22 cellular contexts compared by ENCODE assay signal in genomic region chr9:535356-535755, GRCh38. TPM values are rescaled to one million over a fixed set of nuclear protein-coding genes. Genes with fewer than 3 reads are reported as not detected.
DNase-seq lines count a peak whose midpoint lies in the region; TF ChIP-seq lines count a peak whose summit lies in the region.
"Had no signal": no experiment of that assay in that cellular context is flagged by ENCODE, and none has a peak within 500 bp of the region (broad histone marks: within the 10 kb centered on the region; RNA-seq: fewer than 3 reads in every experiment).

No MANE protein-coding gene starts in this region.

- H3K9me3 Mint-ChIP-seq in progenitor cell of endocrine pancreas (ENCODE audit: low read depth) (peaks cover 2% of the 10 kb centered on the region), Caco-2 (ENCODE audit: unreplicated experiment) (no peaks in the 10 kb centered on the region)
- H3K9me3 Mint-ChIP-seq: HFFc6; natural killer cell treated with Interleukin-12 subunit alpha and Interleukin-12 subunit beta and Interleukin-15 and Interleukin-18, amount 100 ng/mL, for 72 hours had no signal

- H3K4me3 Mint-ChIP-seq in progenitor cell of endocrine pancreas (ENCODE audit: low read depth) (no peak overlapping the region), Caco-2 (ENCODE audit: unreplicated experiment) (no peak overlapping the region)
- H3K4me3 Mint-ChIP-seq: activated naive CD8-positive, alpha-beta T cell; HFFc6; natural killer cell treated with Interleukin-12 subunit alpha and Interleukin-12 subunit beta and Interleukin-15 and Interleukin-18, amount 100 ng/mL, for 72 hours had no signal

- peak; percentile 27 for DNase-seq in H7
- no peak for DNase-seq in coronary artery (ENCODE audit: low spot score)
- DNase-seq in progenitor cell of endocrine pancreas (ENCODE audit: low spot score, unreplicated experiment), result no peak
- no peak for DNase-seq in Ammon's horn (ENCODE audit: low spot score)
- no peak for DNase-seq in COR-L47 (lab: John Stamatoyannopoulos, UW)
- no peak for DNase-seq in Caco-2
- DNase-seq: activated CD4-positive, alpha-beta T cell treated with anti-CD3 and anti-CD28 coated beads, Interleukin-2, amount 50 U/mL, for 1 hour; CD4-positive, alpha-beta memory T cell; effector CD4-positive, alpha-beta T cell; HFFc6; left lung; NCI-H2081 treated with DMSO at 0.1 percent for 48 hours; NCI-H510A; RPMI8226; stimulated activated naive CD4-positive, alpha-beta T cell treated with Interleukin-2 at 50 U/mL for 16 hours had no signal

- H3K36me3 ChIP-seq in H7 (replicated peaks; ENCODE audit: control insufficient read depth, insufficient read depth, low read length), result no peaks in the 10 kb centered on the region
- peaks cover 20% of the 10 kb centered on the region for H3K36me3 ChIP-seq in OCI-LY1 (ENCODE audit: insufficient read depth, low read length)
- H3K36me3 ChIP-seq in Caco-2 (ENCODE audit: control insufficient read depth, insufficient read depth, low read length), result no peaks in the 10 kb centered on the region
- H3K36me3 ChIP-seq: left lung, tibial artery had no signal

- H3F3A ChIP-seq in OCI-LY1 (ENCODE audit: insufficient read depth, low read length), result no peaks in the 10 kb centered on the region

- H3K36me3 Mint-ChIP-seq in progenitor cell of endocrine pancreas (ENCODE audit: insufficient read depth) (peaks cover 13% of the 10 kb centered on the region), Caco-2 (ENCODE audit: insufficient read depth, unreplicated experiment) (peaks cover 44% of the 10 kb centered on the region)

- POLR2A ChIA-PET in Caco-2 (lab: Charles Lee), result no interaction called here

- peaks cover 22% of the 10 kb centered on the region for H3K79me2 ChIP-seq in OCI-LY1 (ENCODE audit: insufficient read depth, low read length)

- no peaks in the 10 kb centered on the region for H4K20me1 ChIP-seq in OCI-LY1 (ENCODE audit: insufficient read depth, low read length)

- H3K4me1 Mint-ChIP-seq in progenitor cell of endocrine pancreas (ENCODE audit: low read depth), result peaks cover 60% of the 10 kb centered on the region
- H3K4me1 Mint-ChIP-seq in Caco-2 (ENCODE audit: low read depth, unreplicated experiment), result peaks cover 19% of the 10 kb centered on the region

- TF ChIP-seq CTCF in OCI-LY1 (IDR thresholded peaks at IDR 0.05; ENCODE audit: low read length) (no peak), coronary artery (IDR thresholded peaks at IDR 0.05) (no peak), progenitor cell of endocrine pancreas (IDR thresholded peaks at IDR 0.05; ENCODE audit: unreplicated experiment) (no peak), Caco-2 (IDR thresholded peaks at IDR 0.05; ENCODE audit: insufficient read depth in 1 of 2, low read depth in 1 of 2, low read length in 1 of 2, severe bottlenecking in 1 of 2, unreplicated experiment in 1 of 2) (no peak)

- peaks cover 79% of the 10 kb centered on the region for H3K4me1 ChIP-seq in OCI-LY1 (ENCODE audit: insufficient read depth, low read length, severe bottlenecking)
- peaks cover 20% of the 10 kb centered on the region for H3K4me1 ChIP-seq in Caco-2
- H3K4me1 ChIP-seq: left lung had no signal

- H3K27me3 Mint-ChIP-seq in progenitor cell of endocrine pancreas (no peaks in the 10 kb centered on the region), Caco-2 (ENCODE audit: insufficient read depth, unreplicated experiment) (no peaks in the 10 kb centered on the region)
- H3K27me3 Mint-ChIP-seq: activated naive CD8-positive, alpha-beta T cell had no signal

- BruUV-seq in Caco-2 (replicated peaks; lab: Mats Ljungman, UMichigan), result no TSS peak

- H3K27ac Mint-ChIP-seq in progenitor cell of endocrine pancreas (peak overlapping the region; percentile 47), Caco-2 (ENCODE audit: unreplicated experiment) (no peak overlapping the region)
- H3K27ac Mint-ChIP-seq: activated naive CD8-positive, alpha-beta T cell; HFFc6; natural killer cell treated with Interleukin-12 subunit alpha and Interleukin-12 subunit beta and Interleukin-15 and Interleukin-18, amount 100 ng/mL, for 72 hours had no signal

- no peaks in the 10 kb centered on the region for H3K9me2 ChIP-seq in OCI-LY1 (ENCODE audit: low read depth, low read length)

- no peak overlapping the region for H2AFZ ChIP-seq in OCI-LY1 (ENCODE audit: low read length)

- H3K9ac ChIP-seq in OCI-LY1 (ENCODE audit: low read length), result peak overlapping the region; percentile 12; the same call in 1 of the 2 replicates

- H3K4me3 ChIP-seq in H7 (ENCODE audit: insufficient read depth, low read depth, low read length) (no peak overlapping the region), OCI-LY1 (ENCODE audit: low read depth, low read length, poor library complexity, severe bottlenecking) (peak overlapping the region; percentile 19), coronary artery (peak overlapping the region; percentile 24), Caco-2 (ENCODE audit: low read depth, low read length) (no peak overlapping the region)
- H3K4me3 ChIP-seq: left lung, MG63, pancreas, tibial artery had no signal

- intact Hi-C loops in Caco-2 (cut with micrococcal nuclease; ENCODE audit: unreplicated experiment), result no loop called here

- H3K27ac ChIP-seq in OCI-LY1 (ENCODE audit: low read depth, low read length, poor library complexity, severe bottlenecking) (peak overlapping the region; percentile 74), coronary artery (peak overlapping the region; percentile 6 to 66)
- H3K27ac ChIP-seq: left lung, tibial artery, VCaP had no signal

- CTCF ChIA-PET in Caco-2 (lab: Charles Lee), result no interaction called here

- peak overlapping the region; percentile 44; the same call in 1 of the 2 replicates for H3K4me2 ChIP-seq in OCI-LY1 (ENCODE audit: low read length)

- H3K9me3 ChIP-seq in OCI-LY1 (ENCODE audit: low read length) (no peaks in the 10 kb centered on the region), Caco-2 (no peaks in the 10 kb centered on the region)
- H3K9me3 ChIP-seq: pancreas, tibial artery had no signal

- H3K27me3 ChIP-seq in H7 (ENCODE audit: control insufficient read depth, insufficient read depth, low read length) (no peaks in the 10 kb centered on the region), OCI-LY1 (ENCODE audit: insufficient read depth, low read length) (no peaks in the 10 kb centered on the region), Caco-2 (replicated peaks; ENCODE audit: control insufficient read depth, insufficient read depth, low read length) (no peaks in the 10 kb centered on the region)
- H3K27me3 ChIP-seq: left lung, MG63, pancreas, tibial artery had no signal

RNA-seq across cellular contexts. Expression of gene KANK1, which starts 30.9 kb away (rescaled TPM):
- total RNA-seq in H7 (2014; rRNA removed; shearing (Covaris generic)), result 16.1 and 20.6 TPM in 2 replicates
- total RNA-seq in progenitor cell of endocrine pancreas (48.2 and 48.6 TPM in 2 replicates), Caco-2 (2022) (51.7 and 58.7 TPM in 2 replicates)

Comparison
In these comparisons a context has a peak if more than half of its experiments do, and no peak if none do; other contexts are left out.
1. H3K4me3 ChIP-seq: peak in OCI-LY1 (single experiment) and coronary artery (single experiment); none in H7 (single experiment) and Caco-2 (single experiment).